In the genomic region with DNA sequence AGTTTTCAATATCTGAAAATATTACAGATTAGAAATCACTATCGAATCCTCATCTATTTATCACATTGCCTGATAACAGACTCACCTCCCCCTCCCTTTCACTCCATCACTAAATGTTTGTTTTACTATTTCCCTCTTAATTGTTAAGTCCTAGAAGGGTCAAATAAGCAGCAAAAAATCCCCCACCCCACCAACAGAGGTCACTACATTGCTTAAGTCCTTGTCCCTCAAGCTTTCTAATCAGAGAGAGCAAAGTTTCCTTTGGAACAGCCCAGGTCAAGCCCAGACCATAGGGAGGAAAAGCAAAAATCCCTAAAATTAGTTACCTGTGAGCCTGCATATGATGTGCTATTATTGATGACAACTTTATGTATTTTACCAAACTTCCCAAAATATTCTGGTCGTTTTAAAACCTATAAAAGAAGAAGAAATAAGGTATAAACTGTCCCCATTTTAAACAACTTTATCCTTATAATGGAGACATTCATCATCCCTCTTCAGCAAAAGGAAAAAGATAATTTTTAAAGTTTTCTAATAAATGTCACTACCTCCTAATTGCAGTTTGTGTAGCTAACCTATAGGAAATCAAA, we compare ENCODE assay signal across 10 cellular contexts.
DNase-seq lines count a peak whose midpoint lies in the region; ATAC-seq and TF ChIP-seq lines count a peak whose summit lies in the region.
"Had no signal": no experiment of that assay in that cellular context is flagged by ENCODE, and none has a peak within 500 bp of the region (broad histone marks: within the 10 kb centered on the region; RNA-seq: fewer than 3 reads in every experiment).

No MANE protein-coding gene starts in this region.

- no peak overlapping the region for H3K9ac ChIP-seq in colonic mucosa (ENCODE audit: low read depth in 2 of 2, low read length in 2 of 2)
- H3K9ac ChIP-seq: BLaER1 treated with 17β-estradiol and CSF1 and Interleukin-3, amounts not matched to agents 10 nM and 100 nM had no signal

- DNase-seq in NCI-H2029 (lab: John Stamatoyannopoulos, UW) (peak; percentile 11), NCI-H2029 treated with DMSO at 0.1 percent for 48 hours (lab: John Stamatoyannopoulos, UW) (no peak), Panc1 (ENCODE audit: low read depth, low spot score) (peak; percentile 45), colonic mucosa (peak; percentile 24), naive B cell (peak; percentile 7), GM19240 (ENCODE audit: insufficient read length, low spot score) (no peak)

- intact Hi-C loops in Panc1 (cut with micrococcal nuclease; ENCODE audit: unreplicated experiment), result loop anchor here (5.0 kb wide), 1 partner anchor 82 kb away; no protein-coding TSS in a partner anchor
- intact Hi-C loops in colonic mucosa (cut with DNase I), result no loop called here

- H3K36me3 ChIP-seq in Panc1 (ENCODE audit: control insufficient read depth, insufficient read depth, low read length) (peaks cover 3% of the 10 kb centered on the region; the same call in 1 of the 2 replicates), colonic mucosa (no peaks in the 10 kb centered on the region)

- BruUV-seq in Panc1 (replicated peaks; lab: Mats Ljungman, UMichigan), result no TSS peak

- in situ Hi-C loops in Panc1 (cut with HindIII; ENCODE audit: low pct_unique_long_range_greater_than_20kb, low sequenced_read_pairs), result no loop called here

- H3K27me3 ChIP-seq in Panc1 (ENCODE audit: control insufficient read depth, insufficient read depth, low read length), result no peaks in the 10 kb centered on the region
- H3K27me3 ChIP-seq in colonic mucosa, result no peaks in the 10 kb centered on the region
- H3K27me3 ChIP-seq: BLaER1 treated with 17β-estradiol and CSF1 and Interleukin-3, amounts not matched to agents 10 nM and 100 nM had no signal

- POLR2A ChIA-PET in Panc1 (lab: Charles Lee), result no interaction called here

- TF ChIP-seq CTCF in Panc1 (IDR thresholded peaks at IDR 0.05) (peak; percentile 78), colonic mucosa (IDR thresholded peaks at IDR 0.05) (peak; percentile 23)

- H3K4me3 ChIP-seq in Panc1 (ENCODE audit: low read depth in 2 of 2, low read length in 2 of 2) (no peak overlapping the region), colonic mucosa (no peak overlapping the region)
- H3K4me3 ChIP-seq: BLaER1 treated with 17β-estradiol and CSF1 and Interleukin-3, amounts not matched to agents 10 nM and 100 nM had no signal

- H3K27ac Mint-ChIP-seq in naive B cell, result peak overlapping the region in 2 of 6 donors; percentile 1 to 28
- H3K27ac Mint-ChIP-seq: activated naive CD8-positive, alpha-beta T cell had no signal

- peaks cover under 1 to 6% (median 3%) of the 10 kb centered on the region in 3 donors for H3K4me1 Mint-ChIP-seq in naive B cell

- H3K9me3 ChIP-seq in Panc1 (ENCODE audit: control insufficient read depth, insufficient read depth, low read depth, low read length) (no peaks in the 10 kb centered on the region), colonic mucosa (no peaks in the 10 kb centered on the region)
- H3K9me3 ChIP-seq: BLaER1 treated with 17β-estradiol and CSF1 and Interleukin-3, amounts not matched to agents 10 nM and 100 nM had no signal

- H3K36me3 Mint-ChIP-seq in naive B cell, result peaks cover 0 to 6% of the 10 kb centered on the region in 2 donors

- peak; percentile 45 for ATAC-seq in HG02678 (IDR thresholded peaks at IDR 0.05; ENCODE audit: unreplicated experiment)
- ATAC-seq in Panc1, result peak; percentile 80; the same call in 1 of the 2 replicates
- peak in 1 of 2 donors; percentile 60 for ATAC-seq in naive B cell (ENCODE audit: low read depth in 2 of 2)
- ATAC-seq in GM21381 (IDR thresholded peaks at IDR 0.05; ENCODE audit: unreplicated experiment), result no peak

- H3K4me3 Mint-ChIP-seq in naive B cell, result no peak overlapping the region
- H3K4me3 Mint-ChIP-seq: activated naive CD8-positive, alpha-beta T cell had no signal

- CTCF ChIA-PET in Panc1 (lab: Charles Lee), result interaction anchor here (0.6 to 1.0 kb wide), 2 partner anchors 45 to 47 kb away, joined by 3 read pairs; no protein-coding TSS in a partner anchor

- H3K27ac ChIP-seq in Panc1 (ENCODE audit: low read length) (no peak overlapping the region), colonic mucosa (no peak overlapping the region)
- H3K27ac ChIP-seq: BLaER1 treated with 17β-estradiol and CSF1 and Interleukin-3, amounts not matched to agents 10 nM and 100 nM had no signal

- no peaks in the 10 kb centered on the region for H3K9me3 Mint-ChIP-seq in naive B cell

- H3K27me3 Mint-ChIP-seq in naive B cell, result no peaks in the 10 kb centered on the region
- H3K27me3 Mint-ChIP-seq: activated naive CD8-positive, alpha-beta T cell had no signal

- H3K4me1 ChIP-seq in Panc1 (ENCODE audit: control insufficient read depth, insufficient read depth, low read length) (no peaks in the 10 kb centered on the region), colonic mucosa (no peaks in the 10 kb centered on the region)
- H3K4me1 ChIP-seq: BLaER1 treated with 17β-estradiol and CSF1 and Interleukin-3, amounts not matched to agents 10 nM and 100 nM had no signal

Comparison
In these comparisons a context has a peak if more than half of its experiments do, and no peak if none do; other contexts are left out.
1. DNase-seq: peak in NCI-H2029 (single experiment), Panc1 (single experiment), colonic mucosa (single experiment) and naive B cell (single experiment); none in NCI-H2029 treated with DMSO at 0.1 percent for 48 hours (single experiment) and GM19240 (single experiment).